ENCODE assay signal across 10 cellular contexts in the genomic region with DNA sequence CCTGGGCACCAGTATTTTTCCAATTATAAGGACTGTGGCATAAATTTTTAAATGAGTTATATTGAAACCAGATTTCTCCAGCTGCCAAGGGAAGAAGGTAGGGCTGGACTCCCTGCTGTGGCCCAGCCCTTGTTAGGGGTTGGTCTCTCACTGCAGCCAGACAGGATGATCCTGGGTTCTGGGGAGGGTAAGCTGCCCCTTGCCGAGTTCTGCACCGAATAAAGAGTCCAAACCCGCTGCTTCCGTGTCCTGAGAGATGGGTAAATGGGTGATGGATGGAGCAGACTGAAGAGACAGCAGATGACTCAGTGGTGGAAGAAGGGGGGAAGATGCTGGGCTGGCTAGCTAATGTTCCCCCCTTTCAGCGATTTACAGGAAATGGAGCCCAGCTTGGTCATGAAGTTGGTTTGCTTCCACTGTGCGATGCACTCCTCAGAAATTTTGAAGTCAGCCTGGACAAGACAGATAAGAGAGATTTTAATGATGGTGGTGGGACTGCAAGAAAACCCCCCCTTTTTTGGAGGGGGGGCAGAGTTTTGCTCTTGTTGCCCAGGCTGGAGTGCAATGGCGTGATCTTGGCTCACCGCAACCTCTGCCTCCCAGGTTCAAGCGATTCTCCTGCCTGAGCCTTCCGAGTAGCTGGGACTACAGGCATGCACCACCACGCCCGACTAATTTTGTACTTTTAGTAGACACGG. TPM values are rescaled to one million over a fixed set of nuclear protein-coding genes. Genes with fewer than 3 reads are reported as not detected.
DNase-seq lines count a peak whose midpoint lies in the region; ATAC-seq and TF ChIP-seq lines count a peak whose summit lies in the region.
"Had no signal": no experiment of that assay in that cellular context is flagged by ENCODE, and none has a peak within 500 bp of the region (broad histone marks: within the 10 kb centered on the region; RNA-seq: fewer than 3 reads in every experiment).

No MANE protein-coding gene starts in this region.

- ATAC-seq in HG03432 (IDR thresholded peaks at IDR 0.05; ENCODE audit: unreplicated experiment) (no peak), GM21723 (IDR thresholded peaks at IDR 0.05; ENCODE audit: unreplicated experiment) (no peak)
- ATAC-seq: right cardiac atrium had no signal

- H3K27ac Mint-ChIP-seq in mesothelial cell of epicardium (peak overlapping the region; percentile 79), immature natural killer cell (peak overlapping the region in 3 of 6 donors; percentile 64 to 85 (median 72))

- H3K36me3 ChIP-seq in brain microvascular endothelial cell (replicated peaks): peaks cover 71% of the 10 kb centered on the region

- H3K36me3 Mint-ChIP-seq in mesothelial cell of epicardium (peaks cover 36% of the 10 kb centered on the region), immature natural killer cell (peaks cover 16 to 32% (median 21%) of the 10 kb centered on the region in 3 donors)

- in situ Hi-C loops in brain microvascular endothelial cell (cut with HindIII; ENCODE audit: low pct_ligation_motif_present, low sequenced_read_pairs): no loop called here

- no peaks in the 10 kb centered on the region for H3K9me3 Mint-ChIP-seq in mesothelial cell of epicardium
- H3K9me3 Mint-ChIP-seq in immature natural killer cell: no peaks in the 10 kb centered on the region

- peaks cover 23% of the 10 kb centered on the region for H3K4me1 Mint-ChIP-seq in mesothelial cell of epicardium
- peaks cover 8 to 20% of the 10 kb centered on the region in 2 donors for H3K4me1 Mint-ChIP-seq in immature natural killer cell

- H3K27me3 ChIP-seq in brain microvascular endothelial cell (replicated peaks): no peaks in the 10 kb centered on the region

- H3K27ac ChIP-seq in brain microvascular endothelial cell: peak overlapping the region; percentile 24
- H3K27ac ChIP-seq in substantia nigra (ENCODE audit: low read depth, low read length, poor library complexity, severe bottlenecking): no peak overlapping the region

- no peak overlapping the region for H3K4me3 Mint-ChIP-seq in mesothelial cell of epicardium
- no peak overlapping the region for H3K4me3 Mint-ChIP-seq in immature natural killer cell

- no peak for TF ChIP-seq CTCF in AG10803 (conservative IDR thresholded peaks at IDR 0.05; ENCODE audit: low read length)
- TF ChIP-seq CTCF in brain microvascular endothelial cell (IDR thresholded peaks at IDR 0.05; ENCODE audit: low read depth, low read length, missing control alignments): no peak
- TF ChIP-seq CTCF in mesothelial cell of epicardium (IDR thresholded peaks at IDR 0.05; ENCODE audit: unreplicated experiment): no peak

- H3K27me3 Mint-ChIP-seq in mesothelial cell of epicardium (ENCODE audit: low read depth) (no peaks in the 10 kb centered on the region), immature natural killer cell (ENCODE audit: low read depth in 3 of 3) (peaks cover 0 to 4% (median 0%) of the 10 kb centered on the region in 3 donors)

- H3K4me3 ChIP-seq in AG10803 (ENCODE audit: low read length): no peak overlapping the region
- no peak overlapping the region for H3K4me3 ChIP-seq in brain microvascular endothelial cell (ENCODE audit: low read depth, low read length)

- peak; percentile 64 for DNase-seq in AG10803 (ENCODE audit: low read depth)
- DNase-seq in NCI-H226: peak; percentile 69
- no peak for DNase-seq in brain microvascular endothelial cell
- DNase-seq in mesothelial cell of epicardium (ENCODE audit: low spot score in 2 of 2, unreplicated experiment in 2 of 2): no peak
- DNase-seq in substantia nigra (lab: John Stamatoyannopoulos, UW): no peak
- no peak for DNase-seq in immature natural killer cell
- DNase-seq: cerebellar nuclear complex had no signal

RNA-seq across cellular contexts. Expression of gene YARS1, which starts 41.4 kb away (rescaled TPM):
- total RNA-seq in mesothelial cell of epicardium: 101 to 105 TPM (median 101 TPM) in 3 replicates
- polyA plus RNA-seq in immature natural killer cell: 100 to 1,000 TPM; 103 to 168 (median 129) TPM

RNA-seq across cellular contexts. Expression of gene S100PBP, which starts 41.7 kb away (rescaled TPM):
- total RNA-seq in mesothelial cell of epicardium: 61.8 to 66.8 TPM (median 62.1 TPM) in 3 replicates
- 10 to 100 TPM in 2 of 3 donors, 1 to 10 TPM in 1; 9.9 to 21.4 (median 15.8) TPM for polyA plus RNA-seq in immature natural killer cell

Comparison
In these comparisons a context has a peak if more than half of its experiments do, and no peak if none do; other contexts are left out.
1. DNase-seq: peak in AG10803 (single experiment) and NCI-H226 (single experiment); none in brain microvascular endothelial cell (single experiment), mesothelial cell of epicardium (0 of 2), substantia nigra (0 of 49) and immature natural killer cell (0 of 3).